ENCODE assay signal across 8 cellular contexts in genomic region chr5:107669543-107670027, GRCh38. TPM values are rescaled to one million over a fixed set of nuclear protein-coding genes. Genes with fewer than 3 reads are reported as not detected.
DNase-seq lines count a peak whose midpoint lies in the region; ATAC-seq and TF ChIP-seq lines count a peak whose summit lies in the region.

No MANE protein-coding gene starts in this region.

- H3K9me3 Mint-ChIP-seq in CD4-positive, alpha-beta T cell = no peaks in the 10 kb centered on the region

- peaks cover 30% of the 10 kb centered on the region for H3K4me1 Mint-ChIP-seq in CD4-positive, alpha-beta T cell (ENCODE audit: low read depth)

- DNase-seq in CD4-positive, alpha-beta T cell = no peak
- DNase-seq in HT1080 (ENCODE audit: low read depth) = peak; percentile 53
- DNase-seq in activated T-cell treated with anti-CD3 and anti-CD28 coated beads, Interleukin-2, amount 50 U/mL, for 48 hours = peak; percentile 18 to 19
- peak; percentile 68 for DNase-seq in Right ventricle myocardium superior
- DNase-seq in ovary = peak; percentile 19 to 52 (median 36)
- no peak for DNase-seq in NAMALWA (ENCODE audit: low spot score)
- DNase-seq in Karpas-422 = no peak

- no peaks in the 10 kb centered on the region for H3K9me2 ChIP-seq in Karpas-422 (replicated peaks; ENCODE audit: insufficient read depth, low read length)

- H3K79me2 ChIP-seq in Karpas-422 (ENCODE audit: low read length) = no peaks in the 10 kb centered on the region

- no peak for ATAC-seq in CD4-positive, alpha-beta T cell (ENCODE audit: poor library complexity)
- ATAC-seq in Right ventricle myocardium superior (ENCODE audit: poor library complexity) (peak; percentile 28), HG03378 (IDR thresholded peaks at IDR 0.05; ENCODE audit: unreplicated experiment) (no peak)

- no peak overlapping the region for H3K27ac ChIP-seq in CD4-positive, alpha-beta T cell (ENCODE audit: low read depth, low read length)
- H3K27ac ChIP-seq in ovary = no peak overlapping the region
- no peak overlapping the region for H3K27ac ChIP-seq in Karpas-422 (ENCODE audit: low read length)

- H3K9ac ChIP-seq in Karpas-422 (ENCODE audit: low read length) = no peak overlapping the region

- CTCF ChIA-PET in CD4-positive, alpha-beta T cell (lab: Charles Lee) = no interaction called here

- WGBS in ovary, 3 donors = 0 to 1% (median 0%) methylated on average over 39 of the region's 39 CpGs

- no peak for TF ChIP-seq POLR2A in ovary (IDR thresholded peaks at IDR 0.05)

- H3K36me3 ChIP-seq in ovary (no peaks in the 10 kb centered on the region), Karpas-422 (ENCODE audit: insufficient read depth, low read length) (no peaks in the 10 kb centered on the region)

- no peak overlapping the region for H2AFZ ChIP-seq in Karpas-422 (ENCODE audit: low read length)

- H3K9me3 ChIP-seq in CD4-positive, alpha-beta T cell (ENCODE audit: control insufficient read depth, low read length) = no peaks in the 10 kb centered on the region
- H3K9me3 ChIP-seq in ovary (no peaks in the 10 kb centered on the region), Karpas-422 (ENCODE audit: low read length) (no peaks in the 10 kb centered on the region)

- no peak overlapping the region for H3K4me2 ChIP-seq in Karpas-422 (ENCODE audit: low read depth, low read length, poor library complexity, severe bottlenecking)

- H3K4me1 ChIP-seq in ovary (ENCODE audit: insufficient read depth) (no peaks in the 10 kb centered on the region), Karpas-422 (ENCODE audit: low read length) (peaks cover 17% of the 10 kb centered on the region)

- TF ChIP-seq CTCF in CD4-positive, alpha-beta T cell (IDR thresholded peaks at IDR 0.05) = no peak
- no peak for TF ChIP-seq CTCF in ovary (IDR thresholded peaks at IDR 0.05)

- intact Hi-C loops in CD4-positive, alpha-beta T cell (cut with DNase I, micrococcal nuclease) = loop anchor here in 1 of 2 experiments (10.0 kb wide), 1 partner anchor 675 kb away; no protein-coding TSS in a partner anchor
- intact Hi-C loops in Right ventricle myocardium superior (cut with DNase I) = loop anchor here (5.0 to 10.0 kb wide), 2 partner anchors 285 to 567 kb away; no protein-coding TSS in a partner anchor
- intact Hi-C loops in ovary (cut with DNase I) = loop anchor here in 1 of 4 donors (10.0 kb wide), 1 partner anchor 745 kb away; no protein-coding TSS in a partner anchor

- H3K4me3 ChIP-seq in ovary (peak overlapping the region; percentile 46), Karpas-422 (ENCODE audit: low read length) (no peak overlapping the region)

- H3K27me3 Mint-ChIP-seq in CD4-positive, alpha-beta T cell = peaks cover 87% of the 10 kb centered on the region

- TF ChIP-seq EP300 in ovary (IDR thresholded peaks at IDR 0.05) = no peak

- H3K4me3 Mint-ChIP-seq in CD4-positive, alpha-beta T cell = peak overlapping the region; percentile 42

- peaks cover 67% of the 10 kb centered on the region for H3K27me3 ChIP-seq in CD4-positive, alpha-beta T cell (ENCODE audit: control insufficient read depth, insufficient read depth, low read length)
- H3K27me3 ChIP-seq in ovary = no peaks in the 10 kb centered on the region
- no peaks in the 10 kb centered on the region; the same call in 1 of the 2 replicates for H3K27me3 ChIP-seq in Karpas-422 (ENCODE audit: low read length)

- H4K20me1 ChIP-seq in Karpas-422 (ENCODE audit: insufficient read depth, low read depth, low read length) = no peaks in the 10 kb centered on the region

- no peaks in the 10 kb centered on the region for H3K36me3 Mint-ChIP-seq in CD4-positive, alpha-beta T cell (ENCODE audit: low read depth)

- H3K27ac Mint-ChIP-seq in CD4-positive, alpha-beta T cell = no peak overlapping the region

- POLR2A ChIA-PET in CD4-positive, alpha-beta T cell (lab: Charles Lee) = no interaction called here

RNA-seq across cellular contexts. Expression of gene EFNA5, which starts 1.2 kb away (rescaled TPM):
- total RNA-seq in CD4-positive, alpha-beta T cell = not detected
- 4.0 and 4.1 TPM in 2 replicates for total RNA-seq in HT1080 (2014; rRNA removed; shearing (Covaris generic))
- 5.7 and 6.5 TPM in 2 replicates for polyA plus RNA-seq in HT1080 (2015; cell fraction: cytosol; rRNA removed)
- 13.7 and 15.3 TPM in 2 replicates for polyA plus RNA-seq in HT1080 (2015; cell fraction: nucleus; rRNA removed)
- total RNA-seq in Right ventricle myocardium superior (25.7 TPM), ovary (10 to 100 TPM in 4 of 7 donors, 1 to 10 TPM in 3; 1.5 to 20.6 (median 11.5) TPM)
- polyA plus RNA-seq in ovary = 1 to 10 TPM; 2.1 to 4.1 TPM
- total RNA-seq in Karpas-422 (2014; rRNA removed; shearing (Covaris generic); ENCODE audit: low replicate concordance) = not detected in 2 replicates

Comparison
In these comparisons a context has a peak if more than half of its experiments do, and no peak if none do; other contexts are left out.
1. DNase-seq: peak in HT1080 (single experiment), activated T-cell treated with anti-CD3 and anti-CD28 coated beads, Interleukin-2, amount 50 U/mL, for 48 hours (2 of 2), Right ventricle myocardium superior (single experiment) and ovary (5 of 5); none in CD4-positive, alpha-beta T cell (0 of 10), NAMALWA (single experiment) and Karpas-422 (single experiment).